Comparison of ENCODE assay signal across 8 cellular contexts in the genomic region with DNA sequence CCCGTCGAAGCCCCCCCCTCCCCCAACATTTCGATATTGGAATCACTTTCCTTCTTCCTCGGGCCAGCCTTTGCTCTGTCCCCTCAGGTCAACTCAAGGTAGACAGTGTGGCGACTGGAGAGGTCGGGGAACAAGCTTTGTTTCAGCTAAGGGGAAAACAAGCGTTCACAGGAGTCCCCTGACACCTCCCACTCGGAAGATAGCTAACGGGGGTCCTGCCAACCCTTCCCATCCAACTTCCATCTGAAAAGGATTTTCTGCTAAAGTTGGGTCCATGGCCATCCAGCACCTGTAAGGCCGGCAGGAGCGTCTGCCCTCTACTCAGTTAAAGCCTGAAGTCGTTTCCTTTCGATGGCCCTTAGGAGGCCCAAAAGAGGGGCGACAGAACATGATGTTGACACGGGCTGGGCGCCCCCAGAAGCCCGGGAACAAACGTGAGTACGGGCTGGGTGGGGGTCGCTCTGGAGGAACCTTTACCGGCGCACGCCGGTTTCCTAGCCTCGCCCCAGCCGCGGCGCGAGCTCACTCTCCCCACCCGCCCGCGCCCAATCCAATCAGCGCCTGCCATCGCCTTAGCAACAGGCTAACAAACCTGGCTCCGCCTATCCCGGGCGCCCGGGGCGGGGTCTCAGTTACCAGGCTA. TPM values are rescaled to one million over a fixed set of nuclear protein-coding genes. Genes with fewer than 3 reads are reported as not detected.
A peak's percentile ranks its signal among the peaks of the same experiment; 100 is the strongest.
DNase-seq lines count a peak whose midpoint lies in the region; ATAC-seq, FAIRE-seq and TF ChIP-seq lines count a peak whose summit lies in the region.

No MANE protein-coding gene starts in this region.

- peaks cover 8 to 28% (median 17%) of the 10 kb centered on the region in 3 donors for H3K27me3 Mint-ChIP-seq in immature natural killer cell (ENCODE audit: low read depth in 3 of 3)

- DNase-seq in A673 (ENCODE audit: low spot score) = peak; percentile 98
- peak; percentile 85 for DNase-seq in NCI-H2171 treated with DMSO at 0.1 percent for 48 hours (lab: John Stamatoyannopoulos, UW)
- DNase-seq in WERI-Rb-1 = peak; percentile 99
- DNase-seq in breast epithelium (ENCODE audit: low spot score in 2 of 2) = peak; percentile 99
- DNase-seq in immature natural killer cell = peak; percentile 92 to 97 (median 94)
- DNase-seq in small intestine = peak; percentile 99

- peaks cover 13 to 15% (median 15%) of the 10 kb centered on the region in 3 donors for H3K36me3 Mint-ChIP-seq in immature natural killer cell

- H3K27ac Mint-ChIP-seq in immature natural killer cell = peak overlapping the region; percentile 93 to 100 (median 100)

- H3K9me3 ChIP-seq in A673 (ENCODE audit: low read depth, low read length, poor library complexity, severe bottlenecking) (no peaks in the 10 kb centered on the region), WERI-Rb-1 (ENCODE audit: severe bottlenecking) (no peaks in the 10 kb centered on the region), breast epithelium (no peaks in the 10 kb centered on the region), small intestine (ENCODE audit: control insufficient read depth, low read depth) (no peaks in the 10 kb centered on the region)

- H3K9me3 Mint-ChIP-seq in immature natural killer cell = no peaks in the 10 kb centered on the region

- CTCF ChIA-PET in A673 (lab: Charles Lee) = interaction anchor here (0.6 to 0.8 kb wide), 3 partner anchors 66 to 448 kb away, joined by 6 to 10 read pairs (median 9); no protein-coding TSS in a partner anchor

- H3K4me3 ChIP-seq in A673 (ENCODE audit: low read depth, low read length, poor library complexity, severe bottlenecking) (peak overlapping the region; percentile 84), WERI-Rb-1 (ENCODE audit: low read depth, low read length) (peak overlapping the region; percentile 100), breast epithelium (peak overlapping the region; percentile 64 to 82 (median 73)), small intestine (ENCODE audit: low read depth in 1 of 2, low read length in 2 of 2) (peak overlapping the region; percentile 74 to 78)

- no peak for FAIRE-seq in small intestine (lab: Jason Lieb, UNC)

- H3K36me3 ChIP-seq in A673 (ENCODE audit: insufficient read depth, low read length, poor library complexity, severe bottlenecking) (peaks cover 32% of the 10 kb centered on the region), WERI-Rb-1 (peaks cover 42% of the 10 kb centered on the region), breast epithelium (no peaks in the 10 kb centered on the region), small intestine (ENCODE audit: control insufficient read depth in 2 of 2, insufficient read depth in 2 of 2, low read length in 2 of 2) (no peaks in the 10 kb centered on the region)

- peak; percentile 74 for TF ChIP-seq POLR2A in breast epithelium (IDR thresholded peaks at IDR 0.05)

- peak; percentile 57 for ATAC-seq in GM18868 (IDR thresholded peaks at IDR 0.05; ENCODE audit: unreplicated experiment)
- ATAC-seq in HG03108 (IDR thresholded peaks at IDR 0.05; ENCODE audit: unreplicated experiment) = peak; percentile 48

- TF ChIP-seq CTCF in A673 (conservative IDR thresholded peaks at IDR 0.05; ENCODE audit: low read depth, low read length) (no peak), WERI-Rb-1 (IDR thresholded peaks at IDR 0.05; ENCODE audit: low read depth, low read length) (no peak), breast epithelium (IDR thresholded peaks at IDR 0.05) (peak in 1 of 3 donors; percentile 24)

- H3K27ac ChIP-seq in A673 (ENCODE audit: low read depth, low read length, poor library complexity, severe bottlenecking) (peak overlapping the region; percentile 88), WERI-Rb-1 (peak overlapping the region; percentile 98), breast epithelium (peak overlapping the region; percentile 99 to 100), small intestine (ENCODE audit: low read depth in 1 of 2, low read length in 1 of 2) (peak overlapping the region; percentile 92 to 99)

- intact Hi-C loops in A673 (cut with micrococcal nuclease; ENCODE audit: unreplicated experiment) = loop anchor here (2.0 to 10.0 kb wide), 3 partner anchors 100 to 196 kb away; no protein-coding TSS in a partner anchor
- intact Hi-C loops in breast epithelium (cut with DNase I; ENCODE audit: low total_unique reads) = loop anchor here (10.0 kb wide), 1 partner anchor 276 kb away; no protein-coding TSS in a partner anchor

- H3K4me3 Mint-ChIP-seq in immature natural killer cell = peak overlapping the region; percentile 94 to 100 (median 99)

- H3K4me1 Mint-ChIP-seq in immature natural killer cell = peaks cover 41 to 63% of the 10 kb centered on the region in 2 donors

- no TSS peak for BruUV-seq in A673 (replicated peaks; lab: Mats Ljungman, UMichigan)

- H3K27me3 ChIP-seq in A673 (replicated peaks; ENCODE audit: insufficient read depth, low read depth, low read length, poor library complexity) = no peaks in the 10 kb centered on the region
- H3K27me3 ChIP-seq in WERI-Rb-1 (ENCODE audit: insufficient read depth, low read depth, severe bottlenecking) = no peaks in the 10 kb centered on the region
- no peaks in the 10 kb centered on the region for H3K27me3 ChIP-seq in breast epithelium
- no peaks in the 10 kb centered on the region for H3K27me3 ChIP-seq in small intestine (ENCODE audit: control insufficient read depth in 2 of 2, insufficient read depth in 2 of 2, low read length in 2 of 2)

- WGBS in small intestine, 3 donors = 0% methylated on average over 38 to 39 of the region's 39 CpGs

- peaks cover 33% of the 10 kb centered on the region for H3K4me1 ChIP-seq in A673 (ENCODE audit: insufficient read depth, low read length, poor library complexity, severe bottlenecking)
- H3K4me1 ChIP-seq in breast epithelium = peaks cover 0 to 7% of the 10 kb centered on the region in 2 donors
- no peaks in the 10 kb centered on the region for H3K4me1 ChIP-seq in small intestine (ENCODE audit: control insufficient read depth in 2 of 2, insufficient read depth in 1 of 2, low read depth in 1 of 2, low read length in 1 of 2)

- POLR2A ChIA-PET in A673 (lab: Charles Lee; ENCODE audit: low non-redundant PET) = interaction anchor here (0.5 to 0.8 kb wide), 10 partner anchors 61 to 449 kb away, joined by 4 to 23 read pairs (median 8); no protein-coding TSS in a partner anchor

RNA-seq across cellular contexts. Expression of gene ARRDC3, which starts 2.5 kb away (rescaled TPM):
- total RNA-seq in A673 (2021) (41.3 and 46.3 TPM in 2 replicates), breast epithelium (100 to 1,000 TPM in 2 of 3 donors, 10 to 100 TPM in 1; 75.5 to 261 (median 100) TPM)
- polyA plus RNA-seq in immature natural killer cell (10 to 100 TPM; 39.1 to 51.5 (median 50.3) TPM), small intestine (10 to 100 TPM in 1 of 3 donors, 1 to 10 TPM in 2; 1.8 to 10.2 (median 4.9) TPM)

Comparison
In these comparisons a context has a peak if more than half of its experiments do, and no peak if none do; other contexts are left out.
1. Peak in every context shown above with its lines: DNase-seq, ATAC-seq, H3K4me3 ChIP-seq and H3K27ac ChIP-seq.